ENCODE assay signal across 16 cellular contexts in the genomic region with DNA sequence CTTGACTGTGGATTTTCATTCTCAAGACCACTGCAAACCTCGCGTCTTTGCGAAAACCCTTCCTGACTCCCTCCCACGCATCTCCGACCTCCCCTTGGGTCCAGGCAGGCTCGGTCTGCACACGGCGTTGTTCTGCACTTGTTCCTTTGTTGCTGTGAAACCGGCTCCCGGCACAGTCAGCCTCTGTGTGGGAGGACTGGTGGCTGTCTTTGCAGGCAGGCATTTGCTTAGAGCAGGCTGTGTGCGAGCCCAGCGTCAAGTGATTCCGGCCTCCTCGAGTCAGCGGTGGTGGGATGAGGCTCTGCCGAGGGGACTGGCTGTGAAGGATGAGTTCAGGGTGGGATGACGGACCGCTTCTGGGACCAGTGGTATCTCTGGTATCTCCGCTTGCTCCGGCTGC.
A peak's percentile ranks its signal among the peaks of the same experiment; 100 is the strongest.
DNase-seq lines count a peak whose midpoint lies in the region; ATAC-seq, FAIRE-seq and TF ChIP-seq lines count a peak whose summit lies in the region.
"Had no signal": no experiment of that assay in that cellular context is flagged by ENCODE, and none has a peak within 500 bp of the region (broad histone marks: within the 10 kb centered on the region; RNA-seq: fewer than 3 reads in every experiment).

No MANE protein-coding gene starts in this region.

- H3K14ac ChIP-seq in H1 (ENCODE audit: insufficient read length), result no peak overlapping the region

- no peaks in the 10 kb centered on the region for H3F3A ChIP-seq in Loucy (ENCODE audit: low read depth)

- no peak overlapping the region for H2BK5ac ChIP-seq in H1 (ENCODE audit: low read depth, low read length)

- peaks cover 4% of the 10 kb centered on the region; the same call in 1 of the 2 replicates for H3K79me2 ChIP-seq in Loucy (ENCODE audit: insufficient read depth, low read length)
- H3K79me2 ChIP-seq in H1 (ENCODE audit: control insufficient read depth in 1 of 2, insufficient read depth in 2 of 2, low read length in 2 of 2), result no peaks in the 10 kb centered on the region

- no peak overlapping the region for H4K5ac ChIP-seq in H1 (ENCODE audit: insufficient read length, low read depth, low read length)

- H2AK5ac ChIP-seq in H1 (ENCODE audit: low read depth, low read length), result no peak overlapping the region; the same call in 1 of the 2 replicates

- H3K27ac ChIP-seq in H1 (ENCODE audit: low read depth, low read length) (no peak overlapping the region), small intestine (ENCODE audit: low read depth in 1 of 2, low read length in 1 of 2) (no peak overlapping the region)
- H3K27ac ChIP-seq: PC-9 had no signal

- H3K9me3 ChIP-seq in Loucy (ENCODE audit: insufficient read depth, low read depth, low read length) (no peaks in the 10 kb centered on the region), H1 (ENCODE audit: insufficient read depth in 2 of 2, low read depth in 1 of 2, low read length in 1 of 2) (no peaks in the 10 kb centered on the region), small intestine (ENCODE audit: control insufficient read depth, low read depth) (no peaks in the 10 kb centered on the region)
- H3K9me3 ChIP-seq: HAP-1 had no signal

- WGBS in H1 (ENCODE audit: extremely low coverage in 1 of 2, insufficient coverage in 1 of 2, insufficient read length in 1 of 2, insufficient replicate concordance in 2 of 2, low coverage in 1 of 2, low lambda C conversion rate in 2 of 2, missing lambda C conversion rate in 1 of 2), 2 experiments, result 93% methylated on average over 20 of the region's 20 CpGs; no CpG with 5 or more reads in 1 of the 2 experiments
- WGBS in small intestine, 3 donors, result 92 to 94% (median 92%) methylated on average over 20 of the region's 20 CpGs

- CTCF ChIA-PET in H1 (lab: Charles Lee; ENCODE audit: partially characterized antibody), result interaction anchor here (1.2 to 1.6 kb wide), 2 partner anchors 15 to 175 kb away, joined by 3 to 5 read pairs; no protein-coding TSS in a partner anchor

- no peaks in the 10 kb centered on the region for H3K27me3 ChIP-seq in Loucy (ENCODE audit: insufficient read depth, low read length, poor library complexity, severe bottlenecking)
- H3K27me3 ChIP-seq in H1 (replicated peaks in 1 of 4; ENCODE audit: control insufficient read depth in 3 of 4, extremely low read depth in 1 of 4, insufficient read depth in 3 of 4, low read length in 3 of 4), result no peaks in the 10 kb centered on the region
- H3K27me3 ChIP-seq in small intestine (ENCODE audit: control insufficient read depth in 2 of 2, insufficient read depth in 2 of 2, low read length in 2 of 2), result no peaks in the 10 kb centered on the region

- ATAC-seq in HG03196 (IDR thresholded peaks at IDR 0.05; ENCODE audit: unreplicated experiment), result no peak

- H3K36me3 ChIP-seq in Loucy (ENCODE audit: insufficient read depth, low read length) (no peaks in the 10 kb centered on the region), H1 (ENCODE audit: control insufficient read depth in 2 of 4, insufficient read depth in 4 of 4, low read length in 3 of 4) (no peaks in the 10 kb centered on the region), small intestine (ENCODE audit: control insufficient read depth in 2 of 2, insufficient read depth in 2 of 2, low read length in 2 of 2) (no peaks in the 10 kb centered on the region)
- H3K36me3 ChIP-seq: HAP-1 had no signal

- H3K9ac ChIP-seq in Loucy (ENCODE audit: low read depth, low read length, poor library complexity, severe bottlenecking) (peak overlapping the region; percentile 74), H1 (replicated peaks in 1 of 4; ENCODE audit: extremely low read depth in 1 of 4, low read depth in 3 of 4, low read length in 3 of 4) (no peak overlapping the region)

- no peak overlapping the region for H2BK12ac ChIP-seq in H1 (ENCODE audit: low read depth, low read length)

- no peak overlapping the region for H3K18ac ChIP-seq in H1 (ENCODE audit: extremely low read depth, low read length)

- no peak for TF ChIP-seq EP300 in H1 (IDR thresholded peaks at IDR 0.05; ENCODE audit: borderline replicate concordance in 1 of 2, low read depth in 2 of 2, low read length in 2 of 2)

- TF ChIP-seq CTCF in Loucy (conservative IDR thresholded peaks at IDR 0.05; ENCODE audit: low read length), result no peak
- no peak for TF ChIP-seq CTCF in H1 (IDR thresholded peaks at IDR 0.05; ENCODE audit: control extremely low read depth in 1 of 3, insufficient read depth in 1 of 3, low read depth in 1 of 3, low read length in 3 of 3)

- H2BK15ac ChIP-seq in H1 (ENCODE audit: low read length), result no peak overlapping the region

- H3K4ac ChIP-seq in H1 (replicated peaks; ENCODE audit: insufficient read length, low read depth, low read length), result no peak overlapping the region

- POLR2A ChIA-PET in H1 (lab: Charles Lee; ENCODE audit: partially characterized antibody), result interaction anchor here (0.6 kb wide), 1 partner anchor 94 kb away, joined by 3 read pairs; no protein-coding TSS in a partner anchor

- TF ChIP-seq POLR2A in H1 (IDR thresholded peaks at IDR 0.05; ENCODE audit: control extremely low read depth in 1 of 2, low read depth in 2 of 2, low read length in 2 of 2), result no peak

- no peak overlapping the region for H2BK120ac ChIP-seq in H1 (replicated peaks; ENCODE audit: low read depth, low read length)

- no peak overlapping the region for H2AFZ ChIP-seq in Loucy (ENCODE audit: low read length)
- no peak overlapping the region for H2AFZ ChIP-seq in H1 (ENCODE audit: low read length)
- H2AFZ ChIP-seq: PC-9 had no signal

- H4K91ac ChIP-seq in H1 (replicated peaks; ENCODE audit: insufficient read length, low read length), result no peak overlapping the region

- H3K4me2 ChIP-seq in Loucy (ENCODE audit: low read depth, low read length, poor library complexity, severe bottlenecking), result peak overlapping the region; percentile 22
- no peak overlapping the region for H3K4me2 ChIP-seq in H1 (ENCODE audit: insufficient read depth in 1 of 2, low read depth in 2 of 2, low read length in 2 of 2)
- H3K4me2 ChIP-seq: PC-9 had no signal

- H3K23ac ChIP-seq in H1 (ENCODE audit: insufficient read length), result no peak overlapping the region

- H4K20me1 ChIP-seq in Loucy (ENCODE audit: insufficient read depth, low read length, poor library complexity, severe bottlenecking) (no peaks in the 10 kb centered on the region), H1 (replicated peaks in 1 of 2; ENCODE audit: control insufficient read depth in 1 of 2, insufficient read depth in 2 of 2, low read length in 2 of 2) (no peaks in the 10 kb centered on the region)

- H3K4me1 ChIP-seq in Loucy (ENCODE audit: insufficient read depth, low read length, poor library complexity, severe bottlenecking) (peaks cover 60% of the 10 kb centered on the region), H1 (replicated peaks in 1 of 4; ENCODE audit: control insufficient read depth in 3 of 4, insufficient read depth in 4 of 4, low read length in 3 of 4) (no peaks in the 10 kb centered on the region; a peak in 1 of 7 replicates), small intestine (ENCODE audit: control insufficient read depth in 2 of 2, insufficient read depth in 1 of 2, low read depth in 1 of 2, low read length in 1 of 2) (no peaks in the 10 kb centered on the region)
- H3K4me1 ChIP-seq: HAP-1 had no signal

- H3K56ac ChIP-seq in H1 (replicated peaks; ENCODE audit: insufficient read length, low read depth, low read length), result no peak overlapping the region

- no peak overlapping the region for H3K4me3 ChIP-seq in Loucy (ENCODE audit: low read length, poor library complexity, severe bottlenecking)
- no peak overlapping the region for H3K4me3 ChIP-seq in H1 (ENCODE audit: extremely low read depth in 1 of 4, insufficient read depth in 2 of 4, low read depth in 3 of 4, low read length in 4 of 4)
- no peak overlapping the region for H3K4me3 ChIP-seq in small intestine (ENCODE audit: low read depth in 1 of 2, low read length in 2 of 2)
- H3K4me3 ChIP-seq: HAP-1, PC-9 had no signal

- no peaks in the 10 kb centered on the region for H3K79me1 ChIP-seq in H1 (ENCODE audit: low read depth, low read length)

- FAIRE-seq in H1 (lab: Jason Lieb, UNC) (no peak), small intestine (lab: Jason Lieb, UNC) (no peak)
- FAIRE-seq: A204.1 had no signal

- no peaks in the 10 kb centered on the region for H3K23me2 ChIP-seq in H1 (ENCODE audit: low read depth, low read length)

- TF ChIP-seq RAD21 in H1 (IDR thresholded peaks at IDR 0.05 in 1 of 2, conservative IDR thresholded peaks at IDR 0.05 in 1 of 2; ENCODE audit: low read depth in 2 of 2, low read length in 2 of 2), result no peak

- peak overlapping the region; percentile 38; the same call in 1 of the 2 replicates for H4K8ac ChIP-seq in H1 (ENCODE audit: extremely low read depth, insufficient read depth, low read length)

- no peaks in the 10 kb centered on the region for H3K9me2 ChIP-seq in Loucy (replicated peaks; ENCODE audit: low read depth, low read length)

- H2BK20ac ChIP-seq in H1 (ENCODE audit: low read length), result no peak overlapping the region

- DNase-seq in H1 (ENCODE audit: low read depth in 1 of 2, low spot score in 2 of 2), result no peak
- DNase-seq in medulla oblongata (ENCODE audit: extremely low spot score), result peak; percentile 23
- peak; percentile 78 for DNase-seq in occipital lobe (lab: John Stamatoyannopoulos, UW)
- no peak for DNase-seq in small intestine
- no peak for DNase-seq in NCI-H82 (lab: John Stamatoyannopoulos, UW)
- DNase-seq in activated naive CD4-positive, alpha-beta T cell treated with Interleukin-2 at 50 U/mL for 16 hours, result no peak
- DNase-seq: COR-L47, DMS153, KBM-7, NCI-H1092 treated with DMSO at 0.1 percent for 48 hours, NCI-H1694 treated with DMSO at 0.1 percent for 48 hours, PC-9 had no signal

TF ChIP-seq in H1, 55 proteins besides CTCF, POLR2A, EP300 and RAD21 (continues in another document):
- TF ChIP-seq CBX8 (IDR thresholded peaks at IDR 0.05; ENCODE audit: borderline replicate concordance, low read depth, low read length) (no peak), SIN3A (conservative IDR thresholded peaks at IDR 0.05 in 1 of 2, IDR thresholded peaks at IDR 0.05 in 1 of 2; ENCODE audit: low read depth in 1 of 2, low read length in 2 of 2) (no peak), BRCA1 (IDR thresholded peaks at IDR 0.05; ENCODE audit: low read depth, low read length) (no peak), TCF12 (IDR thresholded peaks at IDR 0.05; ENCODE audit: low read depth, low read length) (no peak), SP1 (IDR thresholded peaks at IDR 0.05; ENCODE audit: low read depth, low read length) (no peak), SAP30 (IDR thresholded peaks at IDR 0.05; ENCODE audit: insufficient read depth, insufficient replicate concordance, low read length) (no peak)
- TF ChIP-seq, protein P1, sequence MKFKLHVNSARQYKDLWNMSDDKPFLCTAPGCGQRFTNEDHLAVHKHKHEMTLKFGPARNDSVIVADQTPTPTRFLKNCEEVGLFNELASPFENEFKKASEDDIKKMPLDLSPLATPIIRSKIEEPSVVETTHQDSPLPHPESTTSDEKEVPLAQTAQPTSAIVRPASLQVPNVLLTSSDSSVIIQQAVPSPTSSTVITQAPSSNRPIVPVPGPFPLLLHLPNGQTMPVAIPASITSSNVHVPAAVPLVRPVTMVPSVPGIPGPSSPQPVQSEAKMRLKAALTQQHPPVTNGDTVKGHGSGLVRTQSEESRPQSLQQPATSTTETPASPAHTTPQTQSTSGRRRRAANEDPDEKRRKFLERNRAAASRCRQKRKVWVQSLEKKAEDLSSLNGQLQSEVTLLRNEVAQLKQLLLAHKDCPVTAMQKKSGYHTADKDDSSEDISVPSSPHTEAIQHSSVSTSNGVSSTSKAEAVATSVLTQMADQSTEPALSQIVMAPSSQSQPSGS (IDR thresholded peaks at IDR 0.05; ENCODE audit: low read length), result no peak

Comparison
In these comparisons a context has a peak if more than half of its experiments do, and no peak if none do; other contexts are left out.
1. DNase-seq: peak in medulla oblongata (single experiment) and occipital lobe (single experiment); none in H1 (0 of 2), small intestine (single experiment), NCI-H82 (single experiment) and activated naive CD4-positive, alpha-beta T cell treated with Interleukin-2 at 50 U/mL for 16 hours (single experiment).